ENCODE assay signal across 8 cellular contexts in the genomic region with DNA sequence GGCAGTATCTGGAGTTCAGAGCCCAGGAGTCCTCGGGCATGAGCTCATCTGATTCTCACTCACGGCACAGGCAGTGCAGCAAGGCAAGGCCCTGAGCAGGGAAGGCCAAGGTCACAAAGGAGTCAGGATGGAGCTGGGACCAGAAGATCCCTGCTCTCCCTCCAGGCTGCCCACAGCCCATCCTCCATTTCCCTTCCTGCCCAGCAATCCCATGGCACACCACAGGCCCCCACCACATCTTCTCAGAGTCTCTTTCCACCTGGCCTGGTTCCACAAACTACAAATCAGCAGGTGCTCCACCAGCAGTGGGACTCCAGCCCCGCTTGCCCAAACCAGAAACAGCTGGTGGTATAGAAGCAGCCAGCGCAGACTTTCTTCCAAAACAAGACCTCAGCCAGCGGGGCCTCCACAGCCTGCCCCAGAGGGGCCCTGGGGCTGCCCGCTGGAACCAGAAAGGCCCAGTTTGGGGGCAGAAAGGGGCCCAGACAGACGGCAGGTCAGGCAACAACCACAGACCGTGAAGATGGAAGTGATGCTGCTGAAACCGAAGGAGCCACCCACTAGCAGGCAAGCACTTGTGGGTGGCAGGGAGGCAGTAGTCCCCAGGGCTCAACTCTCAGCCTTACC. TPM values are rescaled to one million over a fixed set of nuclear protein-coding genes. Genes with fewer than 3 reads are reported as not detected.
DNase-seq lines count a peak whose midpoint lies in the region; ATAC-seq lines count a peak whose summit lies in the region.

No MANE protein-coding gene starts in this region.

- H3K9me3 Mint-ChIP-seq in activated naive CD4-positive, alpha-beta T cell treated with anti-CD3 and anti-CD28 coated beads, Interleukin-2, amount 50 U/mL, for 24 hours, result no peaks in the 10 kb centered on the region
- H3K9me3 Mint-ChIP-seq in activated T-cell treated with anti-CD3 and anti-CD28 coated beads, Interleukin-2, amount 50 U/mL, for 4 hours, result no peaks in the 10 kb centered on the region
- no peaks in the 10 kb centered on the region for H3K9me3 Mint-ChIP-seq in natural killer cell treated with Interleukin-12 subunit alpha and Interleukin-12 subunit beta and Interleukin-15 and Interleukin-18, amount 100 ng/mL, for 72 hours

- H3K27me3 Mint-ChIP-seq in activated naive CD4-positive, alpha-beta T cell treated with anti-CD3 and anti-CD28 coated beads, Interleukin-2, amount 50 U/mL, for 24 hours, result no peaks in the 10 kb centered on the region
- H3K27me3 Mint-ChIP-seq in activated T-cell treated with anti-CD3 and anti-CD28 coated beads, Interleukin-2, amount 50 U/mL, for 4 hours (ENCODE audit: low read depth), result no peaks in the 10 kb centered on the region
- H3K27me3 Mint-ChIP-seq in natural killer cell treated with Interleukin-12 subunit alpha and Interleukin-12 subunit beta and Interleukin-15 and Interleukin-18, amount 100 ng/mL, for 72 hours, result no peaks in the 10 kb centered on the region

- peak; percentile 39 for ATAC-seq in HG03025 (IDR thresholded peaks at IDR 0.05; ENCODE audit: low FRiP score, unreplicated experiment)
- peak; percentile 69 to 71 for ATAC-seq in activated T-cell treated with anti-CD3 and anti-CD28 coated beads, Interleukin-2, amount 50 U/mL, for 4 hours
- ATAC-seq in natural killer cell treated with Interleukin-12 subunit alpha and Interleukin-12 subunit beta and Interleukin-15 and Interleukin-18, amount 100 ng/mL, for 72 hours, result peak; percentile 70 to 74

- H3K4me1 Mint-ChIP-seq in activated naive CD4-positive, alpha-beta T cell treated with anti-CD3 and anti-CD28 coated beads, Interleukin-2, amount 50 U/mL, for 24 hours, result peaks cover 78% of the 10 kb centered on the region
- peaks cover 90% of the 10 kb centered on the region for H3K4me1 Mint-ChIP-seq in activated T-cell treated with anti-CD3 and anti-CD28 coated beads, Interleukin-2, amount 50 U/mL, for 4 hours (ENCODE audit: low read depth)
- peaks cover 60 to 61% of the 10 kb centered on the region in 2 donors for H3K4me1 Mint-ChIP-seq in natural killer cell treated with Interleukin-12 subunit alpha and Interleukin-12 subunit beta and Interleukin-15 and Interleukin-18, amount 100 ng/mL, for 72 hours (ENCODE audit: low read depth in 2 of 2)

- H3K36me3 Mint-ChIP-seq in activated naive CD4-positive, alpha-beta T cell treated with anti-CD3 and anti-CD28 coated beads, Interleukin-2, amount 50 U/mL, for 24 hours, result peaks cover under 1% of the 10 kb centered on the region
- H3K36me3 Mint-ChIP-seq in activated T-cell treated with anti-CD3 and anti-CD28 coated beads, Interleukin-2, amount 50 U/mL, for 4 hours (ENCODE audit: insufficient read depth), result peaks cover 43% of the 10 kb centered on the region
- no peaks in the 10 kb centered on the region for H3K36me3 Mint-ChIP-seq in natural killer cell treated with Interleukin-12 subunit alpha and Interleukin-12 subunit beta and Interleukin-15 and Interleukin-18, amount 100 ng/mL, for 72 hours

- H3K27ac Mint-ChIP-seq in activated naive CD4-positive, alpha-beta T cell treated with anti-CD3 and anti-CD28 coated beads, Interleukin-2, amount 50 U/mL, for 24 hours, result peak overlapping the region; percentile 62
- H3K27ac Mint-ChIP-seq in natural killer cell treated with Interleukin-12 subunit alpha and Interleukin-12 subunit beta and Interleukin-15 and Interleukin-18, amount 100 ng/mL, for 72 hours, result peak overlapping the region; percentile 51 to 80

- H3K4me3 Mint-ChIP-seq in activated naive CD4-positive, alpha-beta T cell treated with anti-CD3 and anti-CD28 coated beads, Interleukin-2, amount 50 U/mL, for 24 hours, result peak overlapping the region; percentile 33
- H3K4me3 Mint-ChIP-seq in activated T-cell treated with anti-CD3 and anti-CD28 coated beads, Interleukin-2, amount 50 U/mL, for 4 hours, result peak overlapping the region; percentile 57
- peak overlapping the region; percentile 17 for H3K4me3 Mint-ChIP-seq in natural killer cell treated with Interleukin-12 subunit alpha and Interleukin-12 subunit beta and Interleukin-15 and Interleukin-18, amount 100 ng/mL, for 72 hours

- DNase-seq in activated naive CD4-positive, alpha-beta T cell (lab: John Stamatoyannopoulos, UW), result no peak
- no peak for DNase-seq in activated T-cell treated with anti-CD3 and anti-CD28 coated beads, Interleukin-2, amount 50 U/mL, for 4 hours
- DNase-seq in natural killer cell treated with Interleukin-12 subunit alpha and Interleukin-12 subunit beta and Interleukin-15 and Interleukin-18, amount 100 ng/mL, for 72 hours (ENCODE audit: low spot score), result peak; percentile 64
- DNase-seq in NCI-H2196 (lab: John Stamatoyannopoulos, UW; ENCODE audit: unreplicated experiment) (no peak), NCI-H146 (lab: John Stamatoyannopoulos, UW) (no peak), dermis blood vessel endothelial cell (no peak)

RNA-seq across cellular contexts. Expression of a gene that starts 12.2 kb away (rescaled TPM):
- 100 to 1,000 TPM; 199 to 329 (median 211) TPM for total RNA-seq in activated T-cell treated with anti-CD3 and anti-CD28 coated beads, Interleukin-2, amount 50 U/mL, for 4 hours
- total RNA-seq in natural killer cell treated with Interleukin-12 subunit alpha and Interleukin-12 subunit beta and Interleukin-15 and Interleukin-18, amount 100 ng/mL, for 72 hours, result 100 to 1,000 TPM; 154 to 260 TPM
- 104 and 148 TPM in 2 replicates for total RNA-seq in dermis blood vessel endothelial cell

RNA-seq across cellular contexts. Expression of a gene that starts 48.3 kb away (rescaled TPM):
- 1 to 10 TPM in 2 of 3 donors, under 1 TPM in 1; 0.47 to 1.1 (median 1.0) TPM for total RNA-seq in activated T-cell treated with anti-CD3 and anti-CD28 coated beads, Interleukin-2, amount 50 U/mL, for 4 hours
- not detected for total RNA-seq in natural killer cell treated with Interleukin-12 subunit alpha and Interleukin-12 subunit beta and Interleukin-15 and Interleukin-18, amount 100 ng/mL, for 72 hours
- 16.8 and 22.8 TPM in 2 replicates for total RNA-seq in dermis blood vessel endothelial cell
